ENCODE assay signal across 10 cellular contexts in genomic region chr18:22432672-22433137, GRCh38. TPM values are rescaled to one million over a fixed set of nuclear protein-coding genes. Genes with fewer than 3 reads are reported as not detected.
DNase-seq lines count a peak whose midpoint lies in the region; ATAC-seq and TF ChIP-seq lines count a peak whose summit lies in the region.
"Had no signal": no experiment of that assay in that cellular context is flagged by ENCODE, and none has a peak within 500 bp of the region (broad histone marks: within the 10 kb centered on the region; RNA-seq: fewer than 3 reads in every experiment).

No MANE protein-coding gene starts in this region.

- no peak overlapping the region for H3K27ac Mint-ChIP-seq in activated T-cell treated with anti-CD3 and anti-CD28 coated beads, Interleukin-2, amount 50 U/mL, for 72 hours
- no peak overlapping the region for H3K27ac Mint-ChIP-seq in type B pancreatic cell

- 33% methylated on average over 12 of the region's 12 CpGs for WGBS in right cardiac atrium
- WGBS in smooth muscle cell (ENCODE audit: low lambda C conversion rate): 35% methylated on average over 12 of the region's 12 CpGs

- H3K4me1 ChIP-seq in right cardiac atrium (ENCODE audit: control insufficient read depth, insufficient read depth, low read length) (peaks cover 2% of the 10 kb centered on the region), smooth muscle cell (ENCODE audit: low read depth) (peaks cover 22% of the 10 kb centered on the region)

- TF ChIP-seq CTCF in smooth muscle cell (IDR thresholded peaks at IDR 0.05; ENCODE audit: borderline replicate concordance, insufficient read depth, poor library complexity, severe bottlenecking) (no peak), GM13977 (IDR thresholded peaks at IDR 0.05; ENCODE audit: extremely low read depth, insufficient read depth, missing control alignments) (no peak), type B pancreatic cell (conservative IDR thresholded peaks at IDR 0.05) (no peak)

- H3K9ac ChIP-seq in smooth muscle cell (ENCODE audit: low read depth): peak overlapping the region; percentile 23

- in situ Hi-C loops in GM13977 (cut with MboI; ENCODE audit: low pct_unique_long_range_greater_than_20kb, low sequenced_read_pairs, unreplicated experiment): no loop called here

- H3K27me3 ChIP-seq in right cardiac atrium (ENCODE audit: control insufficient read depth, insufficient read depth) (no peaks in the 10 kb centered on the region), smooth muscle cell (ENCODE audit: low read depth) (no peaks in the 10 kb centered on the region)

- no peaks in the 10 kb centered on the region for H4K20me1 ChIP-seq in smooth muscle cell (ENCODE audit: low read depth)

- H3K36me3 ChIP-seq in smooth muscle cell (ENCODE audit: low read depth): no peaks in the 10 kb centered on the region

- H3K9me3 ChIP-seq in right cardiac atrium (ENCODE audit: control insufficient read depth, low read length) (no peaks in the 10 kb centered on the region), smooth muscle cell (replicated peaks; ENCODE audit: low read depth) (no peaks in the 10 kb centered on the region)

- ATAC-seq in right cardiac atrium: peak; percentile 95 to 97
- no peak for ATAC-seq in activated T-cell treated with anti-CD3 and anti-CD28 coated beads, Interleukin-2, amount 50 U/mL, for 72 hours (replicated peaks in 1 of 2)

- H3F3A ChIP-seq in smooth muscle cell (ENCODE audit: low read depth): peaks cover 11% of the 10 kb centered on the region

- H3K27me3 Mint-ChIP-seq in activated T-cell treated with anti-CD3 and anti-CD28 coated beads, Interleukin-2, amount 50 U/mL, for 72 hours (ENCODE audit: low read depth): no peaks in the 10 kb centered on the region
- H3K27me3 Mint-ChIP-seq in type B pancreatic cell: peaks cover 9% of the 10 kb centered on the region

- H3K4me2 ChIP-seq in smooth muscle cell: peak overlapping the region; percentile 40

- intact Hi-C loops in right cardiac atrium (cut with DNase I): no loop called here

- peak overlapping the region; percentile 6 for H2AFZ ChIP-seq in smooth muscle cell (ENCODE audit: low read depth)

- no peaks in the 10 kb centered on the region for H3K79me2 ChIP-seq in smooth muscle cell (ENCODE audit: low read depth)

- no peak overlapping the region for H3K4me3 Mint-ChIP-seq in activated T-cell treated with anti-CD3 and anti-CD28 coated beads, Interleukin-2, amount 50 U/mL, for 72 hours
- no peak overlapping the region for H3K4me3 Mint-ChIP-seq in type B pancreatic cell

- no peaks in the 10 kb centered on the region for H3K36me3 Mint-ChIP-seq in activated T-cell treated with anti-CD3 and anti-CD28 coated beads, Interleukin-2, amount 50 U/mL, for 72 hours (ENCODE audit: insufficient read depth in 2 of 2)
- no peaks in the 10 kb centered on the region for H3K36me3 Mint-ChIP-seq in type B pancreatic cell

- H3K9me3 Mint-ChIP-seq in activated T-cell treated with anti-CD3 and anti-CD28 coated beads, Interleukin-2, amount 50 U/mL, for 72 hours: no peaks in the 10 kb centered on the region
- peaks cover 4% of the 10 kb centered on the region for H3K9me3 Mint-ChIP-seq in type B pancreatic cell

- no peaks in the 10 kb centered on the region for H3K4me1 Mint-ChIP-seq in activated T-cell treated with anti-CD3 and anti-CD28 coated beads, Interleukin-2, amount 50 U/mL, for 72 hours (ENCODE audit: low read depth)
- peaks cover 18% of the 10 kb centered on the region for H3K4me1 Mint-ChIP-seq in type B pancreatic cell (ENCODE audit: unreplicated experiment)

- peak; percentile 93 for DNase-seq in HCEC 1CT
- peak; percentile 94 for DNase-seq in amniotic epithelial cell (ENCODE audit: low read depth)
- DNase-seq in right cardiac atrium: peak; percentile 90 to 95 (median 91)
- no peak for DNase-seq in smooth muscle cell (lab: John Stamatoyannopoulos, UW; ENCODE audit: unreplicated experiment)
- DNase-seq in GM13977 (ENCODE audit: low spot score): no peak
- no peak for DNase-seq in activated T-cell treated with anti-CD3 and anti-CD28 coated beads, Interleukin-2, amount 50 U/mL, for 72 hours
- no peak for DNase-seq in type B pancreatic cell (ENCODE audit: extremely low spot score, unreplicated experiment)
- no peak for DNase-seq in NCI-H446 treated with DMSO at 0.1 percent for 48 hours (lab: John Stamatoyannopoulos, UW)
- DNase-seq: activated CD4-positive, alpha-beta T cell treated with anti-CD3 and anti-CD28 coated beads, Interleukin-2, amount 50 U/mL, for 1 hour; NCI-H2171 had no signal

- H3K27ac ChIP-seq in right cardiac atrium (ENCODE audit: low read length): peak overlapping the region; percentile 70
- H3K27ac ChIP-seq in smooth muscle cell (ENCODE audit: low read depth): peak overlapping the region; percentile 99

- no peak overlapping the region for H3K4me3 ChIP-seq in right cardiac atrium (ENCODE audit: low read length)
- no peak overlapping the region for H3K4me3 ChIP-seq in smooth muscle cell

RNA-seq across cellular contexts. Expression of gene CTAGE1, which starts 15.0 kb away (rescaled TPM):
- total RNA-seq in right cardiac atrium (under 1 TPM in 1 of 4 donors, not detected in 3; 0.09 TPM), smooth muscle cell (not detected in 2 replicates), type B pancreatic cell (ENCODE audit: low replicate concordance) (not detected in 2 replicates)
- polyA plus RNA-seq in right cardiac atrium (0.07 TPM), smooth muscle cell (not detected in 2 replicates)
- total RNA-seq in activated T-cell treated with anti-CD3 and anti-CD28 coated beads, Interleukin-2, amount 50 U/mL, for 72 hours: not detected

Comparison
In these comparisons a context has a peak if more than half of its experiments do, and no peak if none do; other contexts are left out.
1. DNase-seq: peak in HCEC 1CT (single experiment), amniotic epithelial cell (single experiment) and right cardiac atrium (3 of 3); none in smooth muscle cell (single experiment), GM13977 (single experiment), activated T-cell treated with anti-CD3 and anti-CD28 coated beads, Interleukin-2, amount 50 U/mL, for 72 hours (0 of 2), type B pancreatic cell (single experiment) and NCI-H446 treated with DMSO at 0.1 percent for 48 hours (single experiment).
2. ATAC-seq: peak in right cardiac atrium (2 of 2); none in activated T-cell treated with anti-CD3 and anti-CD28 coated beads, Interleukin-2, amount 50 U/mL, for 72 hours (0 of 2).